In the genomic region with DNA sequence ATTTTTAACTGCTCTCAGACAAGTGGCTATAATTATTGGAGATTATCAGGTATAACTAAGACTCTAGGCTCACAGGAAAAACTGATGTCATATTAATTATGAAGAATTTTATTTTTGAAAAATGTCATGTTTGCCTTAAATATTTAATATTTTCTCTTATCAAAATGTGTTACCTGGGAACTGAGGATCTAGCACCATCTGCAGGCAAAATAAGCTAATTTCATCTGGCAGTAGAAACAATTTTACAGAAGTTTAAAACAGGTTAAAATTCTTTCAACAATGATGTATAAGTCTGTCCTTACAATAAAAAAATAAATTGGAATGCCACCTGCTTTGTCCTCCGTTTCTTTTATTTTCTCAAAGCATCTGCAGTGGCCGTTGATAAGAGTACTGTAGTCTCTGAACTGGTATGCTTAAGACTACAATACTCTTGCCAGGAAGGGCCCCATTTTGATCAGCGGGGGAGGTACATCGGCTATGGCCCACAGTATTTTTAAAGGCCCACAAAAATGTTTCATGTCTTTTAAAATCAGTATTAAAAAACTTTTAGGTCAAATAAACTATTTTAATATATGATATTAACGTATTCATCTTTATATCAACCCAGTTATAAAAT, we compare ENCODE assay signal across 9 cellular contexts.
DNase-seq lines count a peak whose midpoint lies in the region; ATAC-seq, FAIRE-seq and TF ChIP-seq lines count a peak whose summit lies in the region.
"Had no signal": no experiment of that assay in that cellular context is flagged by ENCODE, and none has a peak within 500 bp of the region (broad histone marks: within the 10 kb centered on the region; RNA-seq: fewer than 3 reads in every experiment).

No MANE protein-coding gene starts in this region.

- H3K36me3 ChIP-seq in H1 (ENCODE audit: control insufficient read depth in 2 of 4, insufficient read depth in 4 of 4, low read length in 3 of 4): no peaks in the 10 kb centered on the region

- H3K4me1 ChIP-seq in H1 (replicated peaks in 1 of 4; ENCODE audit: control insufficient read depth in 3 of 4, insufficient read depth in 4 of 4, low read length in 3 of 4): peaks cover 0 to 3% (median 0%) of the 10 kb centered on the region in 4 experiments; a peak in 2 of 7 replicates

- H2BK15ac ChIP-seq in H1 (ENCODE audit: low read length): no peak overlapping the region

- TF ChIP-seq POLR2A in H1 (IDR thresholded peaks at IDR 0.05; ENCODE audit: control extremely low read depth in 1 of 2, low read depth in 2 of 2, low read length in 2 of 2): no peak

- DNase-seq in stimulated activated CD4-positive, alpha-beta T cell treated with anti-CD3 and anti-CD28 coated beads, Interleukin-15, amount 100 ng/mL, for 24 hours: peak; percentile 3
- no peak for DNase-seq in stimulated activated CD4-positive, alpha-beta T cell treated with anti-CD3 and anti-CD28 coated beads, Interleukin-4, amount 100 ng/mL, for 1 hour
- DNase-seq in NCI-H2227 treated with DMSO at 0.1 percent for 48 hours (lab: John Stamatoyannopoulos, UW) (peak; percentile 34), H1 (ENCODE audit: low read depth in 1 of 2, low spot score in 2 of 2) (no peak), osteocyte (ENCODE audit: extremely low spot score, unreplicated experiment) (no peak), NCI-H146 (lab: John Stamatoyannopoulos, UW) (no peak)
- no peak for DNase-seq in activated T-helper 2 cell treated with anti-CD3 and anti-CD28 coated beads, Interferon-gamma antibody, Interleukin-2, Interleukin-4, amounts not matched to agents 10 μg/mL and 5 μg/mL and 100 μg/mL, durations not matched to agents 14 hours and 24 hours and 36 hours (ENCODE audit: low spot score)

- no peaks in the 10 kb centered on the region for H3K27me3 ChIP-seq in H1 (replicated peaks in 1 of 4; ENCODE audit: control insufficient read depth in 3 of 4, extremely low read depth in 1 of 4, insufficient read depth in 3 of 4, low read length in 3 of 4)

- no peaks in the 10 kb centered on the region for H3K9me3 ChIP-seq in H1 (ENCODE audit: insufficient read depth in 2 of 2, low read depth in 1 of 2, low read length in 1 of 2)

- peak; percentile 59 to 76 for TF ChIP-seq RAD21 in H1 (IDR thresholded peaks at IDR 0.05 in 1 of 2, conservative IDR thresholded peaks at IDR 0.05 in 1 of 2; ENCODE audit: low read depth in 2 of 2, low read length in 2 of 2)

- TF ChIP-seq CTCF in H1 (IDR thresholded peaks at IDR 0.05; ENCODE audit: control extremely low read depth in 1 of 3, insufficient read depth in 1 of 3, low read depth in 1 of 3, low read length in 3 of 3) (peak in 2 of 3 experiments; percentile 27 to 44; a peak in 2 of 4 replicates), osteocyte (IDR thresholded peaks at IDR 0.05) (peak; percentile 78)

- no peak overlapping the region for H2AK5ac ChIP-seq in H1 (ENCODE audit: low read depth, low read length)

- no peaks in the 10 kb centered on the region for H3K79me1 ChIP-seq in H1 (ENCODE audit: low read depth, low read length)

- no peaks in the 10 kb centered on the region for H3K23me2 ChIP-seq in H1 (ENCODE audit: low read depth, low read length)

- no peak overlapping the region for H3K4me3 Mint-ChIP-seq in osteocyte (ENCODE audit: unreplicated experiment)
- no peak overlapping the region for H3K4me3 Mint-ChIP-seq in activated T-helper 2 cell treated with anti-CD3 and anti-CD28 coated beads, Interferon-gamma antibody, Interleukin-2, Interleukin-4, amounts not matched to agents 10 μg/mL and 5 μg/mL and 100 μg/mL, durations not matched to agents 14 hours and 24 hours and 36 hours (ENCODE audit: low read depth)
- H3K4me3 Mint-ChIP-seq: activated naive CD4-positive, alpha-beta T cell treated with anti-CD3 and anti-CD28 coated beads, Interleukin-2, amount 50 U/mL, for 24 hours had no signal

- H3K27me3 Mint-ChIP-seq in osteocyte (ENCODE audit: unreplicated experiment): peaks cover 11% of the 10 kb centered on the region
- no peaks in the 10 kb centered on the region for H3K27me3 Mint-ChIP-seq in activated T-helper 2 cell treated with anti-CD3 and anti-CD28 coated beads, Interferon-gamma antibody, Interleukin-2, Interleukin-4, amounts not matched to agents 10 μg/mL and 5 μg/mL and 100 μg/mL, durations not matched to agents 14 hours and 24 hours and 36 hours (ENCODE audit: low read depth)
- H3K27me3 Mint-ChIP-seq: activated naive CD4-positive, alpha-beta T cell treated with anti-CD3 and anti-CD28 coated beads, Interleukin-2, amount 50 U/mL, for 24 hours had no signal

- no peak overlapping the region for H3K27ac Mint-ChIP-seq in osteocyte (ENCODE audit: unreplicated experiment)
- H3K27ac Mint-ChIP-seq in activated T-helper 2 cell treated with anti-CD3 and anti-CD28 coated beads, Interferon-gamma antibody, Interleukin-2, Interleukin-4, amounts not matched to agents 10 μg/mL and 5 μg/mL and 100 μg/mL, durations not matched to agents 14 hours and 24 hours and 36 hours: no peak overlapping the region
- H3K27ac Mint-ChIP-seq: activated naive CD4-positive, alpha-beta T cell treated with anti-CD3 and anti-CD28 coated beads, Interleukin-2, amount 50 U/mL, for 24 hours had no signal

- no peak for FAIRE-seq in H1 (lab: Jason Lieb, UNC)

- intact Hi-C loops in activated T-helper 2 cell treated with anti-CD3 and anti-CD28 coated beads, Interferon-gamma antibody, Interleukin-2, Interleukin-4, amounts not matched to agents 10 μg/mL and 5 μg/mL and 100 μg/mL, durations not matched to agents 14 hours and 24 hours and 36 hours (cut with micrococcal nuclease): loop anchor here (1.0 to 10.0 kb wide), 3 partner anchors 255 to 895 kb away; a partner anchor contains a TSS

- no peaks in the 10 kb centered on the region for H4K20me1 ChIP-seq in H1 (replicated peaks in 1 of 2; ENCODE audit: control insufficient read depth in 1 of 2, insufficient read depth in 2 of 2, low read length in 2 of 2)

- POLR2A ChIA-PET in H1 (lab: Charles Lee; ENCODE audit: partially characterized antibody): no interaction called here

- no peak for TF ChIP-seq EP300 in H1 (IDR thresholded peaks at IDR 0.05; ENCODE audit: borderline replicate concordance in 1 of 2, low read depth in 2 of 2, low read length in 2 of 2)

- H2BK5ac ChIP-seq in H1 (ENCODE audit: low read depth, low read length): no peak overlapping the region

- no peaks in the 10 kb centered on the region for H3K4me1 Mint-ChIP-seq in osteocyte (ENCODE audit: unreplicated experiment)
- H3K4me1 Mint-ChIP-seq in activated T-helper 2 cell treated with anti-CD3 and anti-CD28 coated beads, Interferon-gamma antibody, Interleukin-2, Interleukin-4, amounts not matched to agents 10 μg/mL and 5 μg/mL and 100 μg/mL, durations not matched to agents 14 hours and 24 hours and 36 hours (ENCODE audit: low read depth): no peaks in the 10 kb centered on the region

- H3K18ac ChIP-seq in H1 (ENCODE audit: extremely low read depth, low read length): no peak overlapping the region

- H4K91ac ChIP-seq in H1 (replicated peaks; ENCODE audit: insufficient read length, low read length): no peak overlapping the region

- no peak overlapping the region for H3K56ac ChIP-seq in H1 (replicated peaks; ENCODE audit: insufficient read length, low read depth, low read length)

- ATAC-seq in HG03025 (IDR thresholded peaks at IDR 0.05; ENCODE audit: low FRiP score, unreplicated experiment): no peak

- no peak overlapping the region for H2AFZ ChIP-seq in H1 (ENCODE audit: low read length)

- no peaks in the 10 kb centered on the region for H3K9me3 Mint-ChIP-seq in osteocyte (ENCODE audit: unreplicated experiment)
- no peaks in the 10 kb centered on the region for H3K9me3 Mint-ChIP-seq in activated T-helper 2 cell treated with anti-CD3 and anti-CD28 coated beads, Interferon-gamma antibody, Interleukin-2, Interleukin-4, amounts not matched to agents 10 μg/mL and 5 μg/mL and 100 μg/mL, durations not matched to agents 14 hours and 24 hours and 36 hours
- H3K9me3 Mint-ChIP-seq: activated naive CD4-positive, alpha-beta T cell treated with anti-CD3 and anti-CD28 coated beads, Interleukin-2, amount 50 U/mL, for 24 hours had no signal

- H2BK12ac ChIP-seq in H1 (ENCODE audit: low read depth, low read length): no peak overlapping the region

- H3K27ac ChIP-seq in H1 (ENCODE audit: low read depth, low read length): no peak overlapping the region

- H2BK20ac ChIP-seq in H1 (ENCODE audit: low read length): no peak overlapping the region

- H2BK120ac ChIP-seq in H1 (replicated peaks; ENCODE audit: low read depth, low read length): no peak overlapping the region

- no peak overlapping the region for H4K5ac ChIP-seq in H1 (ENCODE audit: insufficient read length, low read depth, low read length)

- H3K36me3 Mint-ChIP-seq in osteocyte (ENCODE audit: unreplicated experiment): no peaks in the 10 kb centered on the region
- H3K36me3 Mint-ChIP-seq in activated T-helper 2 cell treated with anti-CD3 and anti-CD28 coated beads, Interferon-gamma antibody, Interleukin-2, Interleukin-4, amounts not matched to agents 10 μg/mL and 5 μg/mL and 100 μg/mL, durations not matched to agents 14 hours and 24 hours and 36 hours (ENCODE audit: low read depth): no peaks in the 10 kb centered on the region
- H3K36me3 Mint-ChIP-seq: activated naive CD4-positive, alpha-beta T cell treated with anti-CD3 and anti-CD28 coated beads, Interleukin-2, amount 50 U/mL, for 24 hours had no signal

- no peak overlapping the region for H4K8ac ChIP-seq in H1 (ENCODE audit: extremely low read depth, insufficient read depth, low read length)

- H3K9ac ChIP-seq in H1 (replicated peaks in 1 of 4; ENCODE audit: extremely low read depth in 1 of 4, low read depth in 3 of 4, low read length in 3 of 4): no peak overlapping the region

- CTCF ChIA-PET in H1 (lab: Charles Lee; ENCODE audit: partially characterized antibody): interaction anchor here (0.7 to 3.0 kb wide), 23 partner anchors 10 to 260 kb away, joined by 3 to 19 read pairs (median 4); a partner anchor contains a TSS

- H3K4ac ChIP-seq in H1 (replicated peaks; ENCODE audit: insufficient read length, low read depth, low read length): no peak overlapping the region

- no peaks in the 10 kb centered on the region; a peak in 1 of 4 replicates for H3K79me2 ChIP-seq in H1 (ENCODE audit: control insufficient read depth in 1 of 2, insufficient read depth in 2 of 2, low read length in 2 of 2)

- 72% methylated on average over 5 of the region's 5 CpGs; no CpG with 5 or more reads in 1 of the 2 experiments for WGBS in H1 (ENCODE audit: extremely low coverage in 1 of 2, insufficient coverage in 1 of 2, insufficient read length in 1 of 2, insufficient replicate concordance in 2 of 2, low coverage in 1 of 2, low lambda C conversion rate in 2 of 2, missing lambda C conversion rate in 1 of 2), 2 experiments

- no peak overlapping the region for H3K4me3 ChIP-seq in H1 (ENCODE audit: extremely low read depth in 1 of 4, insufficient read depth in 2 of 4, low read depth in 3 of 4, low read length in 4 of 4)

- no peak overlapping the region for H3K4me2 ChIP-seq in H1 (ENCODE audit: insufficient read depth in 1 of 2, low read depth in 2 of 2, low read length in 2 of 2)

- no peak overlapping the region for H3K23ac ChIP-seq in H1 (ENCODE audit: insufficient read length)

- no peak overlapping the region for H3K14ac ChIP-seq in H1 (ENCODE audit: insufficient read length)

Comparison
In these comparisons a context has a peak if more than half of its experiments do, and no peak if none do; other contexts are left out.
1. DNase-seq: peak in stimulated activated CD4-positive, alpha-beta T cell treated with anti-CD3 and anti-CD28 coated beads, Interleukin-15, amount 100 ng/mL, for 24 hours (single experiment) and NCI-H2227 treated with DMSO at 0.1 percent for 48 hours (single experiment); none in stimulated activated CD4-positive, alpha-beta T cell treated with anti-CD3 and anti-CD28 coated beads, Interleukin-4, amount 100 ng/mL, for 1 hour (single experiment), H1 (0 of 2), osteocyte (single experiment), activated T-helper 2 cell treated with anti-CD3 and anti-CD28 coated beads, Interferon-gamma antibody, Interleukin-2, Interleukin-4, amounts not matched to agents 10 μg/mL and 5 μg/mL and 100 μg/mL, durations not matched to agents 14 hours and 24 hours and 36 hours (single experiment) and NCI-H146 (single experiment).